3 cellular contexts compared by ENCODE assay signal in genomic region chr16:4338125-4338582, GRCh38.
TF ChIP-seq lines count a peak whose summit lies in the region.

No MANE protein-coding gene starts in this region.

TF ChIP-seq in GM23338, 12 proteins besides CTCF, POLR2A, EP300 and RAD21 (continues in another document):
- TF ChIP-seq CREB1 (CRISPR knock-in tag; IDR thresholded peaks at IDR 0.05; ENCODE audit: low read depth) (no peak), JUNB (IDR thresholded peaks at IDR 0.05; ENCODE audit: unreplicated experiment) (no peak), ZNF462 (CRISPR knock-in tag; IDR thresholded peaks at IDR 0.05) (no peak), EZH2phosphoT487 (IDR thresholded peaks at IDR 0.05; ENCODE audit: unreplicated experiment) (no peak)
- TF ChIP-seq, protein P1, sequence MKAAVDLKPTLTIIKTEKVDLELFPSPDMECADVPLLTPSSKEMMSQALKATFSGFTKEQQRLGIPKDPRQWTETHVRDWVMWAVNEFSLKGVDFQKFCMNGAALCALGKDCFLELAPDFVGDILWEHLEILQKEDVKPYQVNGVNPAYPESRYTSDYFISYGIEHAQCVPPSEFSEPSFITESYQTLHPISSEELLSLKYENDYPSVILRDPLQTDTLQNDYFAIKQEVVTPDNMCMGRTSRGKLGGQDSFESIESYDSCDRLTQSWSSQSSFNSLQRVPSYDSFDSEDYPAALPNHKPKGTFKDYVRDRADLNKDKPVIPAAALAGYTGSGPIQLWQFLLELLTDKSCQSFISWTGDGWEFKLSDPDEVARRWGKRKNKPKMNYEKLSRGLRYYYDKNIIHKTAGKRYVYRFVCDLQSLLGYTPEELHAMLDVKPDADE (IDR thresholded peaks at IDR 0.05): no peak

TF ChIP-seq in GM12878, 131 proteins besides CTCF, POLR2A, EP300 and RAD21:
- TF ChIP-seq MXI1 (IDR thresholded peaks at IDR 0.05; ENCODE audit: low read depth, low read length) (no peak), ZBTB11 (CRISPR knock-in tag; IDR thresholded peaks at IDR 0.05) (no peak), PAX8 (IDR thresholded peaks at IDR 0.05) (no peak), HDAC6 (IDR thresholded peaks at IDR 0.05; ENCODE audit: unreplicated experiment) (no peak), SIX5 (IDR thresholded peaks at IDR 0.05; ENCODE audit: low read depth, low read length, severe bottlenecking) (no peak), STAT3 (IDR thresholded peaks at IDR 0.05; ENCODE audit: low read depth, low read length) (no peak)
- TF ChIP-seq, protein P2, sequence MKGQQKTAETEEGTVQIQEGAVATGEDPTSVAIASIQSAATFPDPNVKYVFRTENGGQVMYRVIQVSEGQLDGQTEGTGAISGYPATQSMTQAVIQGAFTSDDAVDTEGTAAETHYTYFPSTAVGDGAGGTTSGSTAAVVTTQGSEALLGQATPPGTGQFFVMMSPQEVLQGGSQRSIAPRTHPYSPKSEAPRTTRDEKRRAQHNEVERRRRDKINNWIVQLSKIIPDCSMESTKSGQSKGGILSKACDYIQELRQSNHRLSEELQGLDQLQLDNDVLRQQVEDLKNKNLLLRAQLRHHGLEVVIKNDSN (IDR thresholded peaks at IDR 0.05; ENCODE audit: borderline replicate concordance, extremely low read length, insufficient read depth, low read depth, low read length): no peak
- TF ChIP-seq, protein P3, sequence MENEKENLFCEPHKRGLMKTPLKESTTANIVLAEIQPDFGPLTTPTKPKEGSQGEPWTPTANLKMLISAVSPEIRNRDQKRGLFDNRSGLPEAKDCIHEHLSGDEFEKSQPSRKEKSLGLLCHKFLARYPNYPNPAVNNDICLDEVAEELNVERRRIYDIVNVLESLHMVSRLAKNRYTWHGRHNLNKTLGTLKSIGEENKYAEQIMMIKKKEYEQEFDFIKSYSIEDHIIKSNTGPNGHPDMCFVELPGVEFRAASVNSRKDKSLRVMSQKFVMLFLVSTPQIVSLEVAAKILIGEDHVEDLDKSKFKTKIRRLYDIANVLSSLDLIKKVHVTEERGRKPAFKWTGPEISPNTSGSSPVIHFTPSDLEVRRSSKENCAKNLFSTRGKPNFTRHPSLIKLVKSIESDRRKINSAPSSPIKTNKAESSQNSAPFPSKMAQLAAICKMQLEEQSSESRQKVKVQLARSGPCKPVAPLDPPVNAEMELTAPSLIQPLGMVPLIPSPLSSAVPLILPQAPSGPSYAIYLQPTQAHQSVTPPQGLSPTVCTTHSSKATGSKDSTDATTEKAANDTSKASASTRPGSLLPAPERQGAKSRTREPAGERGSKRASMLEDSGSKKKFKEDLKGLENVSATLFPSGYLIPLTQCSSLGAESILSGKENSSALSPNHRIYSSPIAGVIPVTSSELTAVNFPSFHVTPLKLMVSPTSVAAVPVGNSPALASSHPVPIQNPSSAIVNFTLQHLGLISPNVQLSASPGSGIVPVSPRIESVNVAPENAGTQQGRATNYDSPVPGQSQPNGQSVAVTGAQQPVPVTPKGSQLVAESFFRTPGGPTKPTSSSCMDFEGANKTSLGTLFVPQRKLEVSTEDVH (IDR thresholded peaks at IDR 0.05; ENCODE audit: low read depth, partially characterized antibody): no peak

TF ChIP-seq in neural cell, 6 proteins besides CTCF, POLR2A, EP300 and RAD21:
- TF ChIP-seq EZH2 (IDR thresholded peaks at IDR 0.05; ENCODE audit: borderline replicate concordance, insufficient read depth, low read length, poor library complexity, severe bottlenecking): no peak
- peak; percentile 5 for TF ChIP-seq POLR2AphosphoS5 (IDR thresholded peaks at IDR 0.05)
